Comparison of ENCODE assay signal across 1 cellular context in the genomic region with DNA sequence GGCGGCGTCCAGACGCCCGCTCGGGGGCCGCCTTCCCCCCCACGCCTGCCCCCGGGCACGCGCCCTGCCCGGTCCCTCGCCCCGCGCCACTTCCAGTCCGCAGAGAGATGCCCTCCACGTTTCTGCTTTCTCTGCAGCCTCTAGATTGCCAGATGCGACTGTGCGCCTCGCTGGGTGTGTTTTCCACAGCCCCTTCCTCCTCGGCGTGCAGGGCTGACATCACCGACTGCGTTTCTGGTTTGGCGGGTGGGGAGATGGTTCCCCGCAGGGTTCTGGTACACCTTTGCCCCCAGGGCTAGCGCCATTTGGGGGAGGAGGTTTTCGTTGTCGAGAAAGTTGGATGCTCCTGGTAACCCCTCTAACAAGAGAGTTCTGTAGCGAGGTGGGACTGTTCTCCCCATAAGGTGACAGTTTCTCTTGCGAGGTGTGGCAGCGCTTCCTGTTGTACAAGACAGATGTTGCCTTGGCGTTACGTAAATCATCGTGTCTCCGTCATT.
TF ChIP-seq lines count a peak whose summit lies in the region.

No MANE protein-coding gene starts in this region.

TF ChIP-seq in HEK293, 187 proteins besides CTCF, POLR2A, EP300 and RAD21 (continued from another document and continues in another):
- TF ChIP-seq, protein P1, sequence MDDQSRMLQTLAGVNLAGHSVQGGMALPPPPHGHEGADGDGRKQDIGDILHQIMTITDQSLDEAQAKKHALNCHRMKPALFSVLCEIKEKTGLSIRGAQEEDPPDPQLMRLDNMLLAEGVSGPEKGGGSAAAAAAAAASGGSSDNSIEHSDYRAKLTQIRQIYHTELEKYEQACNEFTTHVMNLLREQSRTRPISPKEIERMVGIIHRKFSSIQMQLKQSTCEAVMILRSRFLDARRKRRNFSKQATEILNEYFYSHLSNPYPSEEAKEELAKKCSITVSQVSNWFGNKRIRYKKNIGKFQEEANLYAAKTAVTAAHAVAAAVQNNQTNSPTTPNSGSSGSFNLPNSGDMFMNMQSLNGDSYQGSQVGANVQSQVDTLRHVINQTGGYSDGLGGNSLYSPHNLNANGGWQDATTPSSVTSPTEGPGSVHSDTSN (CRISPR knock-in tag; IDR thresholded peaks at IDR 0.05), result no peak
- TF ChIP-seq ZNF600 (tag by site-specific recombination; IDR thresholded peaks at IDR 0.05) (peak; percentile 64), ZSCAN16 (tag by site-specific recombination; IDR thresholded peaks at IDR 0.05) (no peak), ZNF2 (tag by site-specific recombination; IDR thresholded peaks at IDR 0.05) (peak; percentile 75; the same call in 1 of the 2 replicates), HOXA7 (CRISPR knock-in tag; IDR thresholded peaks at IDR 0.05; ENCODE audit: borderline replicate concordance) (no peak), ZNF350 (tag by site-specific recombination; IDR thresholded peaks at IDR 0.05) (no peak), ZNF302 (tag by site-specific recombination; IDR thresholded peaks at IDR 0.05; ENCODE audit: low read depth) (no peak), KLF9 (tag by site-specific recombination; IDR thresholded peaks at IDR 0.05; ENCODE audit: low read depth) (0 out of 2 replicates have a peak, but pooled peaks have one; percentile 42), ZNF354C (tag by site-specific recombination; IDR thresholded peaks at IDR 0.05; ENCODE audit: borderline replicate concordance, low read depth) (no peak), ZFP69B (tag by site-specific recombination; IDR thresholded peaks at IDR 0.05) (no peak), PATZ1 (tag by site-specific recombination; IDR thresholded peaks at IDR 0.05) (peak; percentile 94), ZNF510 (tag by site-specific recombination; IDR thresholded peaks at IDR 0.05; ENCODE audit: insufficient replicate concordance) (no peak), ZNF416 (tag by site-specific recombination; IDR thresholded peaks at IDR 0.05) (no peak), MEIS1 (CRISPR knock-in tag; IDR thresholded peaks at IDR 0.05; ENCODE audit: borderline replicate concordance) (no peak), ZBTB49 (tag by site-specific recombination; IDR thresholded peaks at IDR 0.05; ENCODE audit: low read depth) (no peak), ZNF174 (tag by site-specific recombination; IDR thresholded peaks at IDR 0.05) (no peak), ZNF211 (tag by site-specific recombination; IDR thresholded peaks at IDR 0.05; ENCODE audit: low read depth) (no peak), ZNF221 (tag by site-specific recombination; IDR thresholded peaks at IDR 0.05; ENCODE audit: borderline replicate concordance) (no peak), ZNF544 (tag by site-specific recombination; IDR thresholded peaks at IDR 0.05) (no peak), RBAK (tag by site-specific recombination; IDR thresholded peaks at IDR 0.05) (no peak), ZNF146 (tag by site-specific recombination; IDR thresholded peaks at IDR 0.05) (peak; percentile 4; the same call in 1 of the 2 replicates), ZNF362 (tag by site-specific recombination; IDR thresholded peaks at IDR 0.05) (no peak), ZNF768 (tag by site-specific recombination; IDR thresholded peaks at IDR 0.05) (no peak), ZNF660 (tag by site-specific recombination; IDR thresholded peaks at IDR 0.05) (peak; percentile 51; the same call in 1 of the 2 replicates), ZNF280D (tag by site-specific recombination; IDR thresholded peaks at IDR 0.05) (no peak), ZNF404 (tag by site-specific recombination; IDR thresholded peaks at IDR 0.05) (no peak), ZNF658 (tag by site-specific recombination; IDR thresholded peaks at IDR 0.05) (no peak), YY1 (tag by site-specific recombination; IDR thresholded peaks at IDR 0.05) (0 out of 2 replicates have a peak, but pooled peaks have one; percentile 18), ZNF830 (tag by site-specific recombination; IDR thresholded peaks at IDR 0.05; ENCODE audit: low read depth) (no peak), ZNF792 (tag by site-specific recombination; IDR thresholded peaks at IDR 0.05) (no peak), ZNF776 (tag by site-specific recombination; IDR thresholded peaks at IDR 0.05; ENCODE audit: borderline replicate concordance) (no peak), ZNF184 (tag by site-specific recombination; IDR thresholded peaks at IDR 0.05) (0 out of 2 replicates have a peak, but pooled peaks have one; percentile 15), SP7 (tag by site-specific recombination; IDR thresholded peaks at IDR 0.05) (peak; percentile 85), BCL11B (tag by site-specific recombination; IDR thresholded peaks at IDR 0.05; ENCODE audit: low read depth) (no peak), ZNF549 (tag by site-specific recombination; IDR thresholded peaks at IDR 0.05) (no peak)
- TF ChIP-seq, protein P2, sequence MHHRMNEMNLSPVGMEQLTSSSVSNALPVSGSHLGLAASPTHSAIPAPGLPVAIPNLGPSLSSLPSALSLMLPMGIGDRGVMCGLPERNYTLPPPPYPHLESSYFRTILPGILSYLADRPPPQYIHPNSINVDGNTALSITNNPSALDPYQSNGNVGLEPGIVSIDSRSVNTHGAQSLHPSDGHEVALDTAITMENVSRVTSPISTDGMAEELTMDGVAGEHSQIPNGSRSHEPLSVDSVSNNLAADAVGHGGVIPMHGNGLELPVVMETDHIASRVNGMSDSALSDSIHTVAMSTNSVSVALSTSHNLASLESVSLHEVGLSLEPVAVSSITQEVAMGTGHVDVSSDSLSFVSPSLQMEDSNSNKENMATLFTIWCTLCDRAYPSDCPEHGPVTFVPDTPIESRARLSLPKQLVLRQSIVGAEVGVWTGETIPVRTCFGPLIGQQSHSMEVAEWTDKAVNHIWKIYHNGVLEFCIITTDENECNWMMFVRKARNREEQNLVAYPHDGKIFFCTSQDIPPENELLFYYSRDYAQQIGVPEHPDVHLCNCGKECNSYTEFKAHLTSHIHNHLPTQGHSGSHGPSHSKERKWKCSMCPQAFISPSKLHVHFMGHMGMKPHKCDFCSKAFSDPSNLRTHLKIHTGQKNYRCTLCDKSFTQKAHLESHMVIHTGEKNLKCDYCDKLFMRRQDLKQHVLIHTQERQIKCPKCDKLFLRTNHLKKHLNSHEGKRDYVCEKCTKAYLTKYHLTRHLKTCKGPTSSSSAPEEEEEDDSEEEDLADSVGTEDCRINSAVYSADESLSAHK (tag by site-specific recombination; IDR thresholded peaks at IDR 0.05), result peak; percentile 73; the same call in 1 of the 2 replicates
- TF ChIP-seq, protein P3, sequence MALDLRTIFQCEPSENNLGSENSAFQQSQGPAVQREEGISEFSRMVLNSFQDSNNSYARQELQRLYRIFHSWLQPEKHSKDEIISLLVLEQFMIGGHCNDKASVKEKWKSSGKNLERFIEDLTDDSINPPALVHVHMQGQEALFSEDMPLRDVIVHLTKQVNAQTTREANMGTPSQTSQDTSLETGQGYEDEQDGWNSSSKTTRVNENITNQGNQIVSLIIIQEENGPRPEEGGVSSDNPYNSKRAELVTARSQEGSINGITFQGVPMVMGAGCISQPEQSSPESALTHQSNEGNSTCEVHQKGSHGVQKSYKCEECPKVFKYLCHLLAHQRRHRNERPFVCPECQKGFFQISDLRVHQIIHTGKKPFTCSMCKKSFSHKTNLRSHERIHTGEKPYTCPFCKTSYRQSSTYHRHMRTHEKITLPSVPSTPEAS (tag by site-specific recombination; IDR thresholded peaks at IDR 0.05), result no peak
- TF ChIP-seq, protein P4, sequence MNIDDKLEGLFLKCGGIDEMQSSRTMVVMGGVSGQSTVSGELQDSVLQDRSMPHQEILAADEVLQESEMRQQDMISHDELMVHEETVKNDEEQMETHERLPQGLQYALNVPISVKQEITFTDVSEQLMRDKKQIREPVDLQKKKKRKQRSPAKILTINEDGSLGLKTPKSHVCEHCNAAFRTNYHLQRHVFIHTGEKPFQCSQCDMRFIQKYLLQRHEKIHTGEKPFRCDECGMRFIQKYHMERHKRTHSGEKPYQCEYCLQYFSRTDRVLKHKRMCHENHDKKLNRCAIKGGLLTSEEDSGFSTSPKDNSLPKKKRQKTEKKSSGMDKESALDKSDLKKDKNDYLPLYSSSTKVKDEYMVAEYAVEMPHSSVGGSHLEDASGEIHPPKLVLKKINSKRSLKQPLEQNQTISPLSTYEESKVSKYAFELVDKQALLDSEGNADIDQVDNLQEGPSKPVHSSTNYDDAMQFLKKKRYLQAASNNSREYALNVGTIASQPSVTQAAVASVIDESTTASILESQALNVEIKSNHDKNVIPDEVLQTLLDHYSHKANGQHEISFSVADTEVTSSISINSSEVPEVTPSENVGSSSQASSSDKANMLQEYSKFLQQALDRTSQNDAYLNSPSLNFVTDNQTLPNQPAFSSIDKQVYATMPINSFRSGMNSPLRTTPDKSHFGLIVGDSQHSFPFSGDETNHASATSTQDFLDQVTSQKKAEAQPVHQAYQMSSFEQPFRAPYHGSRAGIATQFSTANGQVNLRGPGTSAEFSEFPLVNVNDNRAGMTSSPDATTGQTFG (tag by site-specific recombination; IDR thresholded peaks at IDR 0.05; ENCODE audit: borderline replicate concordance), result no peak
